8 cellular contexts compared by ENCODE assay signal in genomic region chr2:130920417-130921030, GRCh38.
DNase-seq lines count a peak whose midpoint lies in the region; ATAC-seq and TF ChIP-seq lines count a peak whose summit lies in the region.

No MANE protein-coding gene starts in this region.

- H3K4me3 ChIP-seq in DND-41 (ENCODE audit: low read depth in 1 of 2, low read length in 2 of 2) (no peak overlapping the region), Loucy (ENCODE audit: low read length, poor library complexity, severe bottlenecking) (no peak overlapping the region), SK-N-SH (ENCODE audit: low read depth in 2 of 2, low read length in 1 of 2) (peak overlapping the region in 1 of 2 experiments; percentile 23; a peak in 1 of 4 replicates), heart left ventricle (no peak overlapping the region)

- no peak for TF ChIP-seq EP300 in SK-N-SH (IDR thresholded peaks at IDR 0.05; ENCODE audit: borderline replicate concordance in 1 of 2, low read depth in 1 of 2, low read length in 1 of 2)

- H3K9me3 ChIP-seq in DND-41 (ENCODE audit: insufficient read depth, low read length, severe bottlenecking) (no peaks in the 10 kb centered on the region), Loucy (ENCODE audit: insufficient read depth, low read depth, low read length) (no peaks in the 10 kb centered on the region), SK-N-SH (no peaks in the 10 kb centered on the region), heart left ventricle (no peaks in the 10 kb centered on the region)

- no peak overlapping the region for H3K27ac ChIP-seq in DND-41 (ENCODE audit: low read length)
- no peak overlapping the region for H3K27ac ChIP-seq in SK-N-SH (ENCODE audit: low read depth in 2 of 2, low read length in 1 of 2)
- H3K27ac ChIP-seq in heart left ventricle, result no peak overlapping the region

- H2AFZ ChIP-seq in DND-41 (ENCODE audit: low read depth, low read length) (no peak overlapping the region), Loucy (ENCODE audit: low read length) (no peak overlapping the region), SK-N-SH (ENCODE audit: low read depth) (no peak overlapping the region)

- H3K79me2 ChIP-seq in DND-41 (ENCODE audit: insufficient read depth, low read length), result no peaks in the 10 kb centered on the region
- no peaks in the 10 kb centered on the region for H3K79me2 ChIP-seq in Loucy (ENCODE audit: insufficient read depth, low read length)
- H3K79me2 ChIP-seq in SK-N-SH (ENCODE audit: insufficient read depth), result no peaks in the 10 kb centered on the region

- no peaks in the 10 kb centered on the region for H3K4me1 ChIP-seq in DND-41 (ENCODE audit: insufficient read depth, low read length)
- no peaks in the 10 kb centered on the region for H3K4me1 ChIP-seq in Loucy (ENCODE audit: insufficient read depth, low read length, poor library complexity, severe bottlenecking)
- no peaks in the 10 kb centered on the region for H3K4me1 ChIP-seq in SK-N-SH (ENCODE audit: control insufficient read depth in 1 of 2, insufficient read depth in 2 of 2, low read depth in 1 of 2, low read length in 1 of 2)
- no peaks in the 10 kb centered on the region for H3K4me1 ChIP-seq in heart left ventricle

- H3K4me2 ChIP-seq in DND-41 (ENCODE audit: insufficient read depth, low read length) (no peak overlapping the region), Loucy (ENCODE audit: low read depth, low read length, poor library complexity, severe bottlenecking) (no peak overlapping the region), SK-N-SH (no peak overlapping the region)

- no peaks in the 10 kb centered on the region for H3F3A ChIP-seq in Loucy (ENCODE audit: low read depth)
- no peaks in the 10 kb centered on the region for H3F3A ChIP-seq in SK-N-SH (replicated peaks; ENCODE audit: insufficient read depth)

- no peaks in the 10 kb centered on the region for H3K36me3 ChIP-seq in DND-41 (ENCODE audit: insufficient read depth, low read length)
- H3K36me3 ChIP-seq in Loucy (ENCODE audit: insufficient read depth, low read length), result no peaks in the 10 kb centered on the region
- no peaks in the 10 kb centered on the region for H3K36me3 ChIP-seq in SK-N-SH (replicated peaks in 1 of 2; ENCODE audit: control insufficient read depth in 1 of 2, insufficient read depth in 2 of 2, low read length in 1 of 2)
- H3K36me3 ChIP-seq in heart left ventricle, result no peaks in the 10 kb centered on the region

- TF ChIP-seq RAD21 in SK-N-SH (IDR thresholded peaks at IDR 0.05; ENCODE audit: low read length), result peak; percentile 79

- ATAC-seq in DND-41 (ENCODE audit: insufficient read depth, low read depth) (peak; percentile 66), heart left ventricle (peak in 2 of 4 donors; percentile 31 to 43), HG03460 (IDR thresholded peaks at IDR 0.05; ENCODE audit: unreplicated experiment) (no peak), HG03025 (IDR thresholded peaks at IDR 0.05; ENCODE audit: low FRiP score, unreplicated experiment) (no peak)

- DNase-seq in DND-41, result peak; percentile 55
- DNase-seq in SK-N-SH, result peak; percentile 87
- DNase-seq in activated naive CD8-positive, alpha-beta T cell treated with anti-CD3 and anti-CD28 coated beads, Interleukin-2, amount 50 U/mL, for 16 hours (ENCODE audit: low read depth, low spot score), result peak; percentile 35
- DNase-seq in heart left ventricle, result peak in 3 of 5 donors; percentile 26 to 46 (median 35)
- DNase-seq in putamen (ENCODE audit: low spot score), result peak; percentile 80

- intact Hi-C loops in heart left ventricle (cut with DNase I), result loop anchor here in 7 of 10 donors (1.0 to 5.0 kb wide), 5 partner anchors 122 to 124 kb away; no protein-coding TSS in a partner anchor

- TF ChIP-seq CTCF in DND-41 (IDR thresholded peaks at IDR 0.05; ENCODE audit: borderline replicate concordance, extremely low read depth, low read length, poor library complexity, severe bottlenecking), result peak; percentile 92
- TF ChIP-seq CTCF in Loucy (conservative IDR thresholded peaks at IDR 0.05; ENCODE audit: low read length), result peak; percentile 96
- TF ChIP-seq CTCF in SK-N-SH (IDR thresholded peaks at IDR 0.05), result peak; percentile 89
- TF ChIP-seq CTCF in heart left ventricle (IDR thresholded peaks at IDR 0.05), result peak; percentile 63 to 81 (median 72)

- H3K9me2 ChIP-seq in Loucy (replicated peaks; ENCODE audit: low read depth, low read length), result no peaks in the 10 kb centered on the region
- no peaks in the 10 kb centered on the region for H3K9me2 ChIP-seq in SK-N-SH

- H3K9ac ChIP-seq in DND-41 (ENCODE audit: low read depth, low read length) (no peak overlapping the region), Loucy (ENCODE audit: low read depth, low read length, poor library complexity, severe bottlenecking) (no peak overlapping the region), SK-N-SH (no peak overlapping the region)

- H4K20me1 ChIP-seq in DND-41 (ENCODE audit: insufficient read depth, low read length) (no peaks in the 10 kb centered on the region), Loucy (ENCODE audit: insufficient read depth, low read length, poor library complexity, severe bottlenecking) (no peaks in the 10 kb centered on the region), SK-N-SH (ENCODE audit: insufficient read depth) (no peaks in the 10 kb centered on the region)

- TF ChIP-seq POLR2A in heart left ventricle (IDR thresholded peaks at IDR 0.05), result no peak

- CTCF ChIA-PET in SK-N-SH (lab: Yijun Ruan, JAX), result interaction anchor here (0.5 to 4.3 kb wide), 41 partner anchors 9 to 578 kb away, joined by 3 to 63 read pairs (median 4); partner anchors contain the start of gene IMP4

- 31% methylated on average over 6 of the region's 6 CpGs for WGBS in SK-N-SH (ENCODE audit: low lambda C conversion rate)
- 26 to 32% (median 29%) methylated on average over 6 of the region's 6 CpGs for WGBS in heart left ventricle, 4 donors

- no peaks in the 10 kb centered on the region for H3K27me3 ChIP-seq in DND-41 (ENCODE audit: insufficient read depth, low read length, poor library complexity)
- H3K27me3 ChIP-seq in Loucy (ENCODE audit: insufficient read depth, low read length, poor library complexity, severe bottlenecking), result no peaks in the 10 kb centered on the region
- H3K27me3 ChIP-seq in SK-N-SH (ENCODE audit: insufficient read depth), result no peaks in the 10 kb centered on the region
- H3K27me3 ChIP-seq in heart left ventricle, result peaks cover 4 to 23% (median 13%) of the 10 kb centered on the region in 9 donors

- POLR2A ChIA-PET in SK-N-SH (lab: Yijun Ruan, JAX), result no interaction called here

TF ChIP-seq in SK-N-SH, 30 proteins besides CTCF, POLR2A, EP300 and RAD21:
- TF ChIP-seq FOXM1 (IDR thresholded peaks at IDR 0.05; ENCODE audit: low read depth) (no peak), SMC3 (IDR thresholded peaks at IDR 0.05; ENCODE audit: low read depth, low read length) (peak; percentile 88), TEAD4 (IDR thresholded peaks at IDR 0.05; ENCODE audit: borderline replicate concordance, insufficient read depth) (peak; percentile 42; the same call in 1 of the 2 replicates)
TF ChIP-seq in SK-N-SH: peak in this region for 2.

Comparison
In these comparisons a context has a peak if more than half of its experiments do, and no peak if none do; other contexts are left out.
1. DNase-seq: peak in every context shown above with its lines; median percentile 87 in SK-N-SH; 80 in putamen; 55 in DND-41; 35 in activated naive CD8-positive, alpha-beta T cell treated with anti-CD3 and anti-CD28 coated beads, Interleukin-2, amount 50 U/mL, for 16 hours; 35 in heart left ventricle.